31 cellular contexts compared by ENCODE assay signal in genomic region chr6:38434051-38434450, GRCh38.
"Had no signal": no experiment of that assay in that cellular context is flagged by ENCODE, and none has a peak within 500 bp of the region (broad histone marks: within the 10 kb centered on the region; RNA-seq: fewer than 3 reads in every experiment).

No MANE protein-coding gene starts in this region.

- H3K4me1 Mint-ChIP-seq: activated naive CD4-positive, alpha-beta T cell treated with anti-CD3 and anti-CD28 coated beads, Interleukin-2, amount 10 ng/mL, durations not matched to agents 7 days and 5 days had no signal

- H3K4me3 Mint-ChIP-seq: activated CD4-positive, alpha-beta memory T cell treated with anti-CD3 and anti-CD28 coated beads for 36 hours; activated CD4-positive, alpha-beta T cell treated with anti-CD3 and anti-CD28 coated beads for 36 hours; activated CD4-positive, alpha-beta T cell treated with anti-CD3 and anti-CD28 coated beads, Interleukin-2, amount 10 ng/mL, durations not matched to agents 24 days and 14 days; activated CD8-positive, alpha-beta memory T cell treated with anti-CD3 and anti-CD28 coated beads, Interleukin-2, amount 10 ng/mL, durations not matched to agents 7 days and 5 days; activated CD8-positive, alpha-beta T cell treated with anti-CD3 and anti-CD28 coated beads, Interleukin-2, amount 10 ng/mL, durations not matched to agents 7 days and 5 days; activated naive CD4-positive, alpha-beta T cell treated with anti-CD3 and anti-CD28 coated beads, Interleukin-2, amount 10 ng/mL, durations not matched to agents 7 days and 5 days; activated naive CD8-positive, alpha-beta T cell treated with anti-CD3 and anti-CD28 coated beads, Interleukin-2, amount 10 ng/mL, durations not matched to agents 7 days and 5 days; activated T-helper 1 cell treated with anti-CD3 and anti-CD28 coated beads, Interleukin-12 subunit alpha, Interleukin-12 subunit beta, Interleukin-2, Interleukin-4 antibody, amounts not matched to agents 30 ng/mL and 10 ng/mL and 1 ng/mL, durations not matched to agents 14 hours and 24 hours and 36 hours; brain; central memory CD8-positive, alpha-beta T cell; dendritic cell treated with granulocyte-macrophage colony-stimulating factor and Interleukin-4, amounts not matched to agents 40 ng/mL and 50 ng/mL, for 4 days; T-helper 17 cell; T-helper 2 cell treated with Interferon-gamma antibody and Interleukin-4, amounts not matched to agents 5 μg/mL and 100 μg/mL, for 36 hours had no signal

- H3K9me3 Mint-ChIP-seq: activated T-helper 1 cell treated with anti-CD3 and anti-CD28 coated beads, Interleukin-12 subunit alpha, Interleukin-12 subunit beta, Interleukin-2, Interleukin-4 antibody, amounts not matched to agents 30 ng/mL and 10 ng/mL and 1 ng/mL, durations not matched to agents 14 hours and 24 hours and 36 hours; central memory CD8-positive, alpha-beta T cell; dendritic cell treated with granulocyte-macrophage colony-stimulating factor and Interleukin-4, amounts not matched to agents 40 ng/mL and 50 ng/mL, for 4 days; T-helper 2 cell treated with Interferon-gamma antibody and Interleukin-4, amounts not matched to agents 5 μg/mL and 100 μg/mL, for 36 hours had no signal

- DNase-seq: activated CD4-positive, alpha-beta memory T cell treated with anti-CD3 and anti-CD28 coated beads for 36 hours; activated CD4-positive, alpha-beta T cell treated with anti-CD3 and anti-CD28 coated beads for 36 hours; activated CD4-positive, alpha-beta T cell treated with anti-CD3 and anti-CD28 coated beads, Interleukin-2, amount 10 ng/mL, durations not matched to agents 24 days and 14 days; activated CD4-positive, CD25-positive, alpha-beta regulatory T cell; activated CD4-positive, CD25-positive, alpha-beta regulatory T cell treated with anti-CD3 and anti-CD28 coated beads, Interleukin-2, amount 50 U/mL, for 72 hours; activated CD8-positive, alpha-beta memory T cell treated with anti-CD3 and anti-CD28 coated beads, Interleukin-2, amount 10 ng/mL, durations not matched to agents 7 days and 5 days; activated CD8-positive, alpha-beta memory T cell treated with anti-CD3 and anti-CD28 coated beads, Interleukin-2, amount 50 U/mL, for 4 hours; activated CD8-positive, alpha-beta T cell treated with anti-CD3 and anti-CD28 coated beads, Interleukin-2, amount 10 ng/mL, durations not matched to agents 7 days and 5 days; activated gamma-delta T cell; activated naive CD4-positive, alpha-beta T cell; activated naive CD4-positive, alpha-beta T cell treated with anti-CD3 and anti-CD28 coated beads, Interleukin-2, amount 10 ng/mL, durations not matched to agents 7 days and 5 days; activated naive CD8-positive, alpha-beta T cell treated with anti-CD3 and anti-CD28 coated beads, Interleukin-2, amount 10 ng/mL, durations not matched to agents 7 days and 5 days; activated T-cell treated with anti-CD3 and anti-CD28 coated beads, Interleukin-2, amount 50 U/mL, for 1 hour; activated T-cell treated with anti-CD3 and anti-CD28 coated beads, Interleukin-2, amount 50 U/mL, for 48 hours; dorsolateral prefrontal cortex; effector memory CD4-positive, alpha-beta T cell; erythroblast; foreskin keratinocyte; gastrocnemius medialis; glutamatergic neuron; heart left ventricle; T-helper 1 cell; T-helper 17 cell; T1000; WERI-Rb-1 had no signal

- ATAC-seq: activated CD4-positive, alpha-beta T cell treated with anti-CD3 and anti-CD28 coated beads for 36 hours; activated CD8-positive, alpha-beta memory T cell treated with anti-CD3 and anti-CD28 coated beads, Interleukin-2, amount 10 ng/mL, durations not matched to agents 7 days and 5 days; activated CD8-positive, alpha-beta T cell treated with anti-CD3 and anti-CD28 coated beads, Interleukin-2, amount 10 ng/mL, durations not matched to agents 7 days and 5 days; activated naive CD4-positive, alpha-beta T cell treated with anti-CD3 and anti-CD28 coated beads, Interleukin-2, amount 50 U/mL, for 72 hours; foreskin keratinocyte; gastrocnemius medialis; heart left ventricle; T-helper 17 cell had no signal

- H3K36me3 Mint-ChIP-seq: activated naive CD4-positive, alpha-beta T cell treated with anti-CD3 and anti-CD28 coated beads, Interleukin-2, amount 10 ng/mL, durations not matched to agents 7 days and 5 days; brain had no signal

- H3K27ac Mint-ChIP-seq: activated CD4-positive, alpha-beta memory T cell treated with anti-CD3 and anti-CD28 coated beads for 36 hours; activated CD4-positive, alpha-beta T cell treated with anti-CD3 and anti-CD28 coated beads for 36 hours; activated CD4-positive, alpha-beta T cell treated with anti-CD3 and anti-CD28 coated beads, Interleukin-2, amount 10 ng/mL, durations not matched to agents 24 days and 14 days; activated CD8-positive, alpha-beta memory T cell treated with anti-CD3 and anti-CD28 coated beads, Interleukin-2, amount 10 ng/mL, durations not matched to agents 7 days and 5 days; activated CD8-positive, alpha-beta T cell treated with anti-CD3 and anti-CD28 coated beads, Interleukin-2, amount 10 ng/mL, durations not matched to agents 7 days and 5 days; activated naive CD4-positive, alpha-beta T cell treated with anti-CD3 and anti-CD28 coated beads, Interleukin-2, amount 10 ng/mL, durations not matched to agents 7 days and 5 days; activated naive CD8-positive, alpha-beta T cell treated with anti-CD3 and anti-CD28 coated beads, Interleukin-2, amount 10 ng/mL, durations not matched to agents 7 days and 5 days; activated T-helper 1 cell treated with anti-CD3 and anti-CD28 coated beads, Interleukin-12 subunit alpha, Interleukin-12 subunit beta, Interleukin-2, Interleukin-4 antibody, amounts not matched to agents 30 ng/mL and 10 ng/mL and 1 ng/mL, durations not matched to agents 14 hours and 24 hours and 36 hours; brain; dendritic cell treated with granulocyte-macrophage colony-stimulating factor and Interleukin-4, amounts not matched to agents 40 ng/mL and 50 ng/mL, for 4 days; T-helper 17 cell; T-helper 2 cell treated with Interferon-gamma antibody and Interleukin-4, amounts not matched to agents 5 μg/mL and 100 μg/mL, for 36 hours had no signal

- H3K27me3 Mint-ChIP-seq: activated CD4-positive, alpha-beta memory T cell treated with anti-CD3 and anti-CD28 coated beads for 36 hours; activated CD4-positive, alpha-beta T cell treated with anti-CD3 and anti-CD28 coated beads for 36 hours; activated CD4-positive, alpha-beta T cell treated with anti-CD3 and anti-CD28 coated beads, Interleukin-2, amount 10 ng/mL, durations not matched to agents 24 days and 14 days; activated CD8-positive, alpha-beta memory T cell treated with anti-CD3 and anti-CD28 coated beads, Interleukin-2, amount 10 ng/mL, durations not matched to agents 7 days and 5 days; activated naive CD4-positive, alpha-beta T cell treated with anti-CD3 and anti-CD28 coated beads, Interleukin-2, amount 10 ng/mL, durations not matched to agents 7 days and 5 days; activated naive CD8-positive, alpha-beta T cell treated with anti-CD3 and anti-CD28 coated beads, Interleukin-2, amount 10 ng/mL, durations not matched to agents 7 days and 5 days; brain; central memory CD8-positive, alpha-beta T cell; dendritic cell treated with granulocyte-macrophage colony-stimulating factor and Interleukin-4, amounts not matched to agents 40 ng/mL and 50 ng/mL, for 4 days; T-helper 17 cell had no signal
